ENCODE assay signal across 8 cellular contexts in genomic region chr19:6199240-6199983, GRCh38.
DNase-seq lines count a peak whose midpoint lies in the region; ATAC-seq, FAIRE-seq and TF ChIP-seq lines count a peak whose summit lies in the region.

No MANE protein-coding gene starts in this region.

- ATAC-seq in GM21360 (IDR thresholded peaks at IDR 0.05; ENCODE audit: unreplicated experiment): peak; percentile 61

- H3K4me3 ChIP-seq in Caco-2 (ENCODE audit: low read depth, low read length) (peak overlapping the region; percentile 59), endodermal cell (ENCODE audit: low read length) (peak overlapping the region; percentile 89), mesendoderm (ENCODE audit: low read length) (no peak overlapping the region)

- peak; percentile 17 to 38 for TF ChIP-seq CTCF in Caco-2 (IDR thresholded peaks at IDR 0.05; ENCODE audit: insufficient read depth in 1 of 2, low read depth in 1 of 2, low read length in 1 of 2, severe bottlenecking in 1 of 2, unreplicated experiment in 1 of 2)
- TF ChIP-seq CTCF in endodermal cell (conservative IDR thresholded peaks at IDR 0.05): peak; percentile 50

- H3K4ac ChIP-seq in mesendoderm (ENCODE audit: low read depth, low read length): no peak overlapping the region

- no peak overlapping the region for H4K5ac ChIP-seq in mesendoderm (ENCODE audit: low read length)

- H2BK5ac ChIP-seq in mesendoderm (ENCODE audit: low read length): no peak overlapping the region

- peak; percentile 97 for DNase-seq in Caco-2
- DNase-seq in HTR-8/SVneo (ENCODE audit: insufficient read length, low spot score): peak; percentile 100
- peak; percentile 98 for DNase-seq in NOMO-1 treated with DMSO at 0.1 percent for 48 hours (lab: John Stamatoyannopoulos, UW; ENCODE audit: unreplicated experiment)
- DNase-seq in activated CD8-positive, alpha-beta memory T cell treated with anti-CD3 and anti-CD28 coated beads, Interleukin-2, amount 50 U/mL, for 1 hour (ENCODE audit: extremely low read depth): peak; percentile 97
- peak; percentile 98 for DNase-seq in endodermal cell
- DNase-seq in mesendoderm: peak; percentile 99
- peak; percentile 100 for DNase-seq in stimulated activated CD8-positive, alpha-beta memory T cell treated with anti-CD3 and anti-CD28 coated beads, Interleukin-12 subunit alpha, Interleukin-12 subunit beta, amount 100 ng/mL, for 4 hours (ENCODE audit: low read depth)

- no peak overlapping the region for H2AK5ac ChIP-seq in mesendoderm (ENCODE audit: low read length)

- POLR2A ChIA-PET in Caco-2 (lab: Charles Lee): interaction anchor here (1.0 kb wide), 1 partner anchor 204 kb away, joined by 3 read pairs; no protein-coding TSS in a partner anchor

- peak overlapping the region; percentile 29 for H3K9ac ChIP-seq in endodermal cell (ENCODE audit: extremely low read depth, low read length, poor library complexity, severe bottlenecking)
- peak overlapping the region; percentile 56 for H3K9ac ChIP-seq in mesendoderm (ENCODE audit: low read length)

- H3K27me3 Mint-ChIP-seq in Caco-2 (ENCODE audit: insufficient read depth, unreplicated experiment): no peaks in the 10 kb centered on the region
- peaks cover 25% of the 10 kb centered on the region for H3K27me3 Mint-ChIP-seq in endodermal cell (ENCODE audit: insufficient read depth)

- peaks cover 5% of the 10 kb centered on the region; the same call in 1 of the 2 replicates for H3K4me1 ChIP-seq in Caco-2
- no peaks in the 10 kb centered on the region for H3K4me1 ChIP-seq in endodermal cell (ENCODE audit: control insufficient read depth, insufficient read depth, low read length)
- H3K4me1 ChIP-seq in mesendoderm (ENCODE audit: control insufficient read depth, low read depth, low read length): no peaks in the 10 kb centered on the region

- H3K23ac ChIP-seq in mesendoderm (ENCODE audit: low read length): no peak overlapping the region

- H3K36me3 ChIP-seq in Caco-2 (ENCODE audit: control insufficient read depth, insufficient read depth, low read length) (no peaks in the 10 kb centered on the region; the same call in 1 of the 2 replicates), endodermal cell (ENCODE audit: control insufficient read depth, insufficient read depth, low read length) (peaks cover 4% of the 10 kb centered on the region), mesendoderm (ENCODE audit: control insufficient read depth, insufficient read depth, low read length) (no peaks in the 10 kb centered on the region)

- H3K27me3 ChIP-seq in Caco-2 (replicated peaks; ENCODE audit: control insufficient read depth, insufficient read depth, low read length) (no peaks in the 10 kb centered on the region), endodermal cell (ENCODE audit: control insufficient read depth, insufficient read depth, low read length, poor library complexity, severe bottlenecking) (no peaks in the 10 kb centered on the region), mesendoderm (ENCODE audit: insufficient read depth, low read length, poor library complexity) (no peaks in the 10 kb centered on the region)

- CTCF ChIA-PET in Caco-2 (lab: Charles Lee): interaction anchor here (0.6 to 1.6 kb wide), 6 partner anchors 15 to 812 kb away, joined by 3 to 9 read pairs (median 4); partner anchors contain the start of gene KHSRP

- WGBS in endodermal cell (ENCODE audit: insufficient coverage in 1 of 2, insufficient read length in 1 of 2), 2 experiments: 2% methylated on average over 27 to 66 of the region's 67 CpGs
- WGBS in mesendoderm (ENCODE audit: extremely low coverage, insufficient coverage, low lambda C conversion rate): no CpG with 5 or more reads among the region's 67 CpGs

- peak overlapping the region; percentile 36 for H3K27ac ChIP-seq in endodermal cell (ENCODE audit: low read depth, low read length)
- H3K27ac ChIP-seq in mesendoderm (ENCODE audit: low read depth, low read length): no peak overlapping the region

- H2BK120ac ChIP-seq in mesendoderm (ENCODE audit: low read depth, low read length): no peak overlapping the region

- no peak overlapping the region for H3K18ac ChIP-seq in mesendoderm (ENCODE audit: low read length)

- H3K27ac Mint-ChIP-seq in Caco-2 (ENCODE audit: unreplicated experiment) (peak overlapping the region; percentile 80), endodermal cell (no peak overlapping the region)

- H3K4me2 ChIP-seq in mesendoderm (ENCODE audit: low read length): peak overlapping the region; percentile 30

- no peaks in the 10 kb centered on the region for H3K79me2 ChIP-seq in mesendoderm (ENCODE audit: control insufficient read depth, insufficient read depth, low read length)

- peaks cover 16% of the 10 kb centered on the region for H3K36me3 Mint-ChIP-seq in Caco-2 (ENCODE audit: insufficient read depth, unreplicated experiment)
- peaks cover 20% of the 10 kb centered on the region for H3K36me3 Mint-ChIP-seq in endodermal cell (ENCODE audit: low read depth)

- FAIRE-seq in HTR-8/SVneo (lab: Jason Lieb, UNC): peak; percentile 99

- H3K9me3 ChIP-seq in Caco-2 (no peaks in the 10 kb centered on the region), endodermal cell (ENCODE audit: control insufficient read depth, low read length) (peaks cover 12% of the 10 kb centered on the region)

- H4K8ac ChIP-seq in mesendoderm (ENCODE audit: low read depth, low read length): no peak overlapping the region

- H2BK15ac ChIP-seq in mesendoderm (replicated peaks; ENCODE audit: low read depth): no peak overlapping the region

- no peaks in the 10 kb centered on the region for H3K79me1 ChIP-seq in mesendoderm (ENCODE audit: low read length)

- H3K4me3 Mint-ChIP-seq in Caco-2 (ENCODE audit: unreplicated experiment): peak overlapping the region; percentile 94
- H3K4me3 Mint-ChIP-seq in endodermal cell: peak overlapping the region; percentile 80

- H3K56ac ChIP-seq in mesendoderm (ENCODE audit: low read length): peak overlapping the region; percentile 81

- BruUV-seq in Caco-2 (replicated peaks; lab: Mats Ljungman, UMichigan): no TSS peak

- H3K9me3 Mint-ChIP-seq in Caco-2 (ENCODE audit: unreplicated experiment): no peaks in the 10 kb centered on the region
- H3K9me3 Mint-ChIP-seq in endodermal cell: peaks cover 35% of the 10 kb centered on the region

- intact Hi-C loops in Caco-2 (cut with micrococcal nuclease; ENCODE audit: unreplicated experiment): no loop called here

- no peaks in the 10 kb centered on the region for H3K4me1 Mint-ChIP-seq in Caco-2 (ENCODE audit: low read depth, unreplicated experiment)
- H3K4me1 Mint-ChIP-seq in endodermal cell: peaks cover 5% of the 10 kb centered on the region
